ENCODE assay signal across 9 cellular contexts in the genomic region with DNA sequence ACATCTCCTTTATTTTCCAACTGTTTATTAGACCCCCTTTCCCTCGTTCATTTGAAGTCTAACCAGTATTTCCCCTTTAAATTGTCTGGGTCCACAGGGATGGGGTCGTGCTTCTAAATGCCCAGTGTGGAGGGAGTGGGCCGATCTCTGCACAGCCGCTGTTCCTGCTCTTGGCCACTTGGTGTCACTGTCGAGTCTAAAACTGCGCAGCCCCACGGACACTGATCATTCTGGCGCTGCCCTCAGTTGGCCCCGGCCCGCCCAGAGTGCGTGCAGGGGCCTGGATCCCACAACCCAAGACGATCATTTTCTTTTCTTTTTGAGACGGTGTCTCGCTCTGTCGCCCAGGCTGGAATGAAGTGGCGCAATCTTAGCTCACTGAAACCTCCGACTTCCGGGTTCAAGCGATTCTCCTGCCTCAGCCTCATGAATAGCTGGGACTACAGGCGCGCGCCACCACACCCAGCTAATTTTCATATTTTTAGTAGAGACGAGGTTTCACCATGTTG. TPM values are rescaled to one million over a fixed set of nuclear protein-coding genes. Genes with fewer than 3 reads are reported as not detected.
DNase-seq lines count a peak whose midpoint lies in the region; ATAC-seq and TF ChIP-seq lines count a peak whose summit lies in the region.
"Had no signal": no experiment of that assay in that cellular context is flagged by ENCODE, and none has a peak within 500 bp of the region (broad histone marks: within the 10 kb centered on the region; RNA-seq: fewer than 3 reads in every experiment).

No MANE protein-coding gene starts in this region.

- H3K36me3 ChIP-seq in CD4-positive, alpha-beta memory T cell (ENCODE audit: insufficient read depth, low read length): no peaks in the 10 kb centered on the region
- H3K36me3 ChIP-seq in skeletal muscle satellite cell (ENCODE audit: insufficient read depth, low read length): no peaks in the 10 kb centered on the region

- intact Hi-C loops in CD4-positive, alpha-beta memory T cell (cut with micrococcal nuclease): loop anchor here (1.0 kb wide), 4 partner anchors 33 to 263 kb away; no protein-coding TSS in a partner anchor

- H3K4me3 Mint-ChIP-seq in CD4-positive, alpha-beta memory T cell: peak overlapping the region in 6 of 8 donors; percentile 7 to 64 (median 33)

- in situ Hi-C loops in astrocyte of the cerebellum (cut with HindIII; ENCODE audit: low sequenced_read_pairs): no loop called here

- H3K9me3 ChIP-seq in CD4-positive, alpha-beta memory T cell (ENCODE audit: control insufficient read depth in 1 of 2, low read length in 2 of 2): no peaks in the 10 kb centered on the region
- H3K9me3 ChIP-seq in skeletal muscle satellite cell (replicated peaks; ENCODE audit: low read length): no peaks in the 10 kb centered on the region

- H3K4me2 ChIP-seq in skeletal muscle satellite cell (ENCODE audit: low read length): peak overlapping the region; percentile 52

- H3K4me1 ChIP-seq in CD4-positive, alpha-beta memory T cell (ENCODE audit: insufficient read depth, low read length): peaks cover 6% of the 10 kb centered on the region
- no peaks in the 10 kb centered on the region for H3K4me1 ChIP-seq in skeletal muscle satellite cell (ENCODE audit: control insufficient read depth, insufficient read depth, low read length)

- peak overlapping the region in 1 of 7 donors; percentile 31 for H3K27ac Mint-ChIP-seq in CD4-positive, alpha-beta memory T cell

- H3K27ac ChIP-seq in CD4-positive, alpha-beta memory T cell (ENCODE audit: low read depth, low read length): no peak overlapping the region

- no peaks in the 10 kb centered on the region for H3K36me3 Mint-ChIP-seq in CD4-positive, alpha-beta memory T cell

- H3K4me1 Mint-ChIP-seq in CD4-positive, alpha-beta memory T cell: peaks cover 3 to 6% (median 5%) of the 10 kb centered on the region in 4 donors

- H3K27me3 Mint-ChIP-seq in CD4-positive, alpha-beta memory T cell: peaks cover 4 to 7% of the 10 kb centered on the region in 2 donors

- DNase-seq in CD4-positive, alpha-beta memory T cell: peak; percentile 54 to 66 (median 56)
- DNase-seq in NCI-H1105 treated with DMSO at 0.1 percent for 48 hours (lab: John Stamatoyannopoulos, UW): peak; percentile 54
- DNase-seq in T-helper 9 cell: peak; percentile 38
- DNase-seq in astrocyte of the cerebellum (ENCODE audit: low read depth): peak; percentile 8
- DNase-seq in hepatic stellate cell (ENCODE audit: low spot score): peak; percentile 80

- ATAC-seq in GM21723 (IDR thresholded peaks at IDR 0.05; ENCODE audit: unreplicated experiment): peak; percentile 54
- ATAC-seq in GM19035 (IDR thresholded peaks at IDR 0.05; ENCODE audit: unreplicated experiment): no peak

- H3K9me3 Mint-ChIP-seq in CD4-positive, alpha-beta memory T cell: no peaks in the 10 kb centered on the region

- no peak overlapping the region for H3K4me3 ChIP-seq in CD4-positive, alpha-beta memory T cell (ENCODE audit: low read length in 2 of 2)
- H3K4me3 ChIP-seq in astrocyte of the cerebellum (ENCODE audit: low read depth, low read length) (no peak overlapping the region), skeletal muscle satellite cell (ENCODE audit: low read length) (no peak overlapping the region)

- peak; percentile 97 for TF ChIP-seq CTCF in astrocyte of the cerebellum (IDR thresholded peaks at IDR 0.05; ENCODE audit: low read depth, low read length, missing control alignments)

- POLR2A ChIA-PET in CD4-positive, alpha-beta memory T cell (lab: Charles Lee; ENCODE audit: partially characterized antibody): interaction anchor here (0.9 to 1.7 kb wide), 2 partner anchors 16 to 33 kb away, joined by 3 to 12 read pairs; no protein-coding TSS in a partner anchor

- no peak overlapping the region for H3K9ac ChIP-seq in skeletal muscle satellite cell (ENCODE audit: low read depth, low read length)

- H3K27me3 ChIP-seq in CD4-positive, alpha-beta memory T cell (ENCODE audit: insufficient read depth, low read length): no peaks in the 10 kb centered on the region
- H3K27me3 ChIP-seq in skeletal muscle satellite cell (ENCODE audit: control insufficient read depth, insufficient read depth, low read length): peaks cover 10% of the 10 kb centered on the region

- CTCF ChIA-PET in CD4-positive, alpha-beta memory T cell (lab: Charles Lee; ENCODE audit: partially characterized antibody): interaction anchor here (0.9 to 4.9 kb wide), 16 partner anchors 11 to 265 kb away, joined by 3 to 62 read pairs (median 6); no protein-coding TSS in a partner anchor

RNA-seq across cellular contexts. Expression of gene WDR88, which starts 12.0 kb away (rescaled TPM):
- under 1 TPM; 0.58 TPM for total RNA-seq in CD4-positive, alpha-beta memory T cell
- polyA plus RNA-seq in CD4-positive, alpha-beta memory T cell: under 1 TPM; 0.11 to 0.28 TPM
- not detected in 2 replicates for total RNA-seq in skeletal muscle satellite cell (2012; rRNA removed)
- total RNA-seq: T-helper 1 cell treated with Interleukin-12 subunit alpha and Interleukin-12 subunit beta and Interleukin-4 antibody, amounts not matched to agents 30 ng/mL and 1 ng/mL, for 36 hours had no signal

RNA-seq across cellular contexts. Expression of gene LRP3, which starts 50.2 kb away (rescaled TPM):
- under 1 TPM in 1 of 2 experiments, not detected in 1; 0.32 TPM for total RNA-seq in CD4-positive, alpha-beta memory T cell
- not detected for polyA plus RNA-seq in CD4-positive, alpha-beta memory T cell
- 26.9 and 28.8 TPM in 2 replicates for total RNA-seq in skeletal muscle satellite cell (2012; rRNA removed)

Comparison
In these comparisons a context has a peak if more than half of its experiments do, and no peak if none do; other contexts are left out.
1. DNase-seq: peak in every context shown above with its lines; median percentile 80 in hepatic stellate cell; 56 in CD4-positive, alpha-beta memory T cell; 54 in NCI-H1105 treated with DMSO at 0.1 percent for 48 hours; 38 in T-helper 9 cell; 8 in astrocyte of the cerebellum.